Comparison of ENCODE assay signal across 1 cellular context in genomic region chr3:30319713-30320112, GRCh38.
TF ChIP-seq lines count a peak whose summit lies in the region.

No MANE protein-coding gene starts in this region.

TF ChIP-seq in HepG2, 621 proteins besides CTCF, POLR2A, EP300 and RAD21 (continued from another document and continues in another):
- TF ChIP-seq ZZZ3 (CRISPR knock-in tag; IDR thresholded peaks at IDR 0.05; ENCODE audit: borderline replicate concordance) (no peak), HOXA7 (CRISPR knock-in tag; IDR thresholded peaks at IDR 0.05) (no peak), ZNF75D (CRISPR knock-in tag; IDR thresholded peaks at IDR 0.05; ENCODE audit: borderline replicate concordance) (no peak), KDM6A (CRISPR knock-in tag; IDR thresholded peaks at IDR 0.05; ENCODE audit: low read depth) (no peak), ZNF280B (CRISPR knock-in tag; IDR thresholded peaks at IDR 0.05; ENCODE audit: borderline replicate concordance) (no peak), TARDBP (CRISPR knock-in tag; IDR thresholded peaks at IDR 0.05) (0 out of 2 replicates have a peak, but pooled peaks have one; percentile 18), NCOA2 (CRISPR knock-in tag; IDR thresholded peaks at IDR 0.05) (0 out of 2 replicates have a peak, but pooled peaks have one; percentile 42), MYNN (CRISPR knock-in tag; IDR thresholded peaks at IDR 0.05; ENCODE audit: low read depth) (no peak), NR2F6 (IDR thresholded peaks at IDR 0.05) (no peak), NR2F6 (CRISPR knock-in tag; IDR thresholded peaks at IDR 0.05) (0 out of 2 replicates have a peak, but pooled peaks have one; percentile 21), HDAC6 (IDR thresholded peaks at IDR 0.05; ENCODE audit: low read depth, low read length) (no peak), PPARG (CRISPR knock-in tag; conservative IDR thresholded peaks at IDR 0.05) (0 out of 2 replicates have a peak, but pooled peaks have one; percentile 13), ZSCAN9 (CRISPR knock-in tag; IDR thresholded peaks at IDR 0.05; ENCODE audit: borderline replicate concordance) (0 out of 2 replicates have a peak, but pooled peaks have one; percentile 37), MEIS1 (CRISPR knock-in tag; IDR thresholded peaks at IDR 0.05; ENCODE audit: borderline replicate concordance) (no peak), TAF1 (CRISPR knock-in tag; IDR thresholded peaks at IDR 0.05) (no peak), AKAP8 (CRISPR knock-in tag; IDR thresholded peaks at IDR 0.05) (no peak), KLF11 (CRISPR knock-in tag; IDR thresholded peaks at IDR 0.05) (0 out of 2 replicates have a peak, but pooled peaks have one; percentile 31), PHF21A (CRISPR knock-in tag; IDR thresholded peaks at IDR 0.05) (no peak), STAG1 (CRISPR knock-in tag; IDR thresholded peaks at IDR 0.05) (peak; percentile 86), ZNF331 (CRISPR knock-in tag; IDR thresholded peaks at IDR 0.05) (peak; percentile 57; the same call in 1 of the 2 replicates), ELF1 (CRISPR knock-in tag; IDR thresholded peaks at IDR 0.05) (no peak), TOPORS (CRISPR knock-in tag; IDR thresholded peaks at IDR 0.05) (no peak), ZNF749 (CRISPR knock-in tag; IDR thresholded peaks at IDR 0.05; ENCODE audit: borderline replicate concordance) (no peak), ZNF576 (CRISPR knock-in tag; IDR thresholded peaks at IDR 0.05) (no peak), CCDC6 (CRISPR knock-in tag; IDR thresholded peaks at IDR 0.05) (0 out of 2 replicates have a peak, but pooled peaks have one; percentile 47), RXRA (CRISPR knock-in tag; IDR thresholded peaks at IDR 0.05) (no peak; the same call in 1 of the 2 replicates), SRSF9 (IDR thresholded peaks at IDR 0.05; ENCODE audit: borderline replicate concordance, insufficient read depth, low read depth, low read length, poor library complexity, severe bottlenecking) (no peak), FOSL2 (CRISPR knock-in tag; IDR thresholded peaks at IDR 0.05) (peak; percentile 71), ZNF619 (CRISPR knock-in tag; IDR thresholded peaks at IDR 0.05) (no peak), GPN1 (CRISPR knock-in tag; IDR thresholded peaks at IDR 0.05; ENCODE audit: borderline replicate concordance) (no peak), ZNF430 (CRISPR knock-in tag; IDR thresholded peaks at IDR 0.05) (no peak), REXO4 (CRISPR knock-in tag; IDR thresholded peaks at IDR 0.05; ENCODE audit: borderline replicate concordance) (no peak), ZSCAN12 (CRISPR knock-in tag; IDR thresholded peaks at IDR 0.05) (no peak), CCAR2 (optimal IDR thresholded peaks at IDR 0.05; ENCODE audit: low read depth, low read length) (no peak), THAP11 (CRISPR knock-in tag; IDR thresholded peaks at IDR 0.05) (peak; percentile 43), RELA (CRISPR knock-in tag; IDR thresholded peaks at IDR 0.05) (no peak), CENPT (CRISPR knock-in tag; IDR thresholded peaks at IDR 0.05; ENCODE audit: low read depth) (no peak), GATAD2A (CRISPR knock-in tag; IDR thresholded peaks at IDR 0.05) (peak; percentile 76; the same call in 1 of the 2 replicates), ZNF589 (CRISPR knock-in tag; conservative IDR thresholded peaks at IDR 0.05) (no peak), ZNF644 (CRISPR knock-in tag; IDR thresholded peaks at IDR 0.05; ENCODE audit: low read depth) (peak; percentile 75), ZBTB1 (CRISPR knock-in tag; IDR thresholded peaks at IDR 0.05; ENCODE audit: borderline replicate concordance) (no peak), KDM2A (CRISPR knock-in tag; IDR thresholded peaks at IDR 0.05; ENCODE audit: borderline replicate concordance, low read depth) (no peak), KLF6 (CRISPR knock-in tag; IDR thresholded peaks at IDR 0.05) (no peak)
- TF ChIP-seq, protein P1, sequence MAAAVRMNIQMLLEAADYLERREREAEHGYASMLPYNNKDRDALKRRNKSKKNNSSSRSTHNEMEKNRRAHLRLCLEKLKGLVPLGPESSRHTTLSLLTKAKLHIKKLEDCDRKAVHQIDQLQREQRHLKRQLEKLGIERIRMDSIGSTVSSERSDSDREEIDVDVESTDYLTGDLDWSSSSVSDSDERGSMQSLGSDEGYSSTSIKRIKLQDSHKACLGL (CRISPR knock-in tag; IDR thresholded peaks at IDR 0.05), result no peak
- TF ChIP-seq, protein P2, sequence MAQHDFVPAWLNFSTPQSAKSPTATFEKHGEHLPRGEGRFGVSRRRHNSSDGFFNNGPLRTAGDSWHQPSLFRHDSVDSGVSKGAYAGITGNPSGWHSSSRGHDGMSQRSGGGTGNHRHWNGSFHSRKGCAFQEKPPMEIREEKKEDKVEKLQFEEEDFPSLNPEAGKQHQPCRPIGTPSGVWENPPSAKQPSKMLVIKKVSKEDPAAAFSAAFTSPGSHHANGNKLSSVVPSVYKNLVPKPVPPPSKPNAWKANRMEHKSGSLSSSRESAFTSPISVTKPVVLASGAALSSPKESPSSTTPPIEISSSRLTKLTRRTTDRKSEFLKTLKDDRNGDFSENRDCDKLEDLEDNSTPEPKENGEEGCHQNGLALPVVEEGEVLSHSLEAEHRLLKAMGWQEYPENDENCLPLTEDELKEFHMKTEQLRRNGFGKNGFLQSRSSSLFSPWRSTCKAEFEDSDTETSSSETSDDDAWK (CRISPR knock-in tag; IDR thresholded peaks at IDR 0.05), result no peak
- TF ChIP-seq, protein P3, sequence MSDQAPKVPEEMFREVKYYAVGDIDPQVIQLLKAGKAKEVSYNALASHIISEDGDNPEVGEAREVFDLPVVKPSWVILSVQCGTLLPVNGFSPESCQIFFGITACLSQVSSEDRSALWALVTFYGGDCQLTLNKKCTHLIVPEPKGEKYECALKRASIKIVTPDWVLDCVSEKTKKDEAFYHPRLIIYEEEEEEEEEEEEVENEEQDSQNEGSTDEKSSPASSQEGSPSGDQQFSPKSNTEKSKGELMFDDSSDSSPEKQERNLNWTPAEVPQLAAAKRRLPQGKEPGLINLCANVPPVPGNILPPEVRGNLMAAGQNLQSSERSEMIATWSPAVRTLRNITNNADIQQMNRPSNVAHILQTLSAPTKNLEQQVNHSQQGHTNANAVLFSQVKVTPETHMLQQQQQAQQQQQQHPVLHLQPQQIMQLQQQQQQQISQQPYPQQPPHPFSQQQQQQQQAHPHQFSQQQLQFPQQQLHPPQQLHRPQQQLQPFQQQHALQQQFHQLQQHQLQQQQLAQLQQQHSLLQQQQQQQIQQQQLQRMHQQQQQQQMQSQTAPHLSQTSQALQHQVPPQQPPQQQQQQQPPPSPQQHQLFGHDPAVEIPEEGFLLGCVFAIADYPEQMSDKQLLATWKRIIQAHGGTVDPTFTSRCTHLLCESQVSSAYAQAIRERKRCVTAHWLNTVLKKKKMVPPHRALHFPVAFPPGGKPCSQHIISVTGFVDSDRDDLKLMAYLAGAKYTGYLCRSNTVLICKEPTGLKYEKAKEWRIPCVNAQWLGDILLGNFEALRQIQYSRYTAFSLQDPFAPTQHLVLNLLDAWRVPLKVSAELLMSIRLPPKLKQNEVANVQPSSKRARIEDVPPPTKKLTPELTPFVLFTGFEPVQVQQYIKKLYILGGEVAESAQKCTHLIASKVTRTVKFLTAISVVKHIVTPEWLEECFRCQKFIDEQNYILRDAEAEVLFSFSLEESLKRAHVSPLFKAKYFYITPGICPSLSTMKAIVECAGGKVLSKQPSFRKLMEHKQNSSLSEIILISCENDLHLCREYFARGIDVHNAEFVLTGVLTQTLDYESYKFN (CRISPR knock-in tag; conservative IDR thresholded peaks at IDR 0.05), result no peak
- TF ChIP-seq, protein P4, sequence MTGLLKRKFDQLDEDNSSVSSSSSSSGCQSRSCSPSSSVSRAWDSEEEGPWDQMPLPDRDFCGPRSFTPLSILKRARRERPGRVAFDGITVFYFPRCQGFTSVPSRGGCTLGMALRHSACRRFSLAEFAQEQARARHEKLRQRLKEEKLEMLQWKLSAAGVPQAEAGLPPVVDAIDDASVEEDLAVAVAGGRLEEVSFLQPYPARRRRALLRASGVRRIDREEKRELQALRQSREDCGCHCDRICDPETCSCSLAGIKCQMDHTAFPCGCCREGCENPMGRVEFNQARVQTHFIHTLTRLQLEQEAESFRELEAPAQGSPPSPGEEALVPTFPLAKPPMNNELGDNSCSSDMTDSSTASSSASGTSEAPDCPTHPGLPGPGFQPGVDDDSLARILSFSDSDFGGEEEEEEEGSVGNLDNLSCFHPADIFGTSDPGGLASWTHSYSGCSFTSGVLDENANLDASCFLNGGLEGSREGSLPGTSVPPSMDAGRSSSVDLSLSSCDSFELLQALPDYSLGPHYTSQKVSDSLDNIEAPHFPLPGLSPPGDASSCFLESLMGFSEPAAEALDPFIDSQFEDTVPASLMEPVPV (CRISPR knock-in tag; IDR thresholded peaks at IDR 0.05), result no peak
- TF ChIP-seq, protein P5, sequence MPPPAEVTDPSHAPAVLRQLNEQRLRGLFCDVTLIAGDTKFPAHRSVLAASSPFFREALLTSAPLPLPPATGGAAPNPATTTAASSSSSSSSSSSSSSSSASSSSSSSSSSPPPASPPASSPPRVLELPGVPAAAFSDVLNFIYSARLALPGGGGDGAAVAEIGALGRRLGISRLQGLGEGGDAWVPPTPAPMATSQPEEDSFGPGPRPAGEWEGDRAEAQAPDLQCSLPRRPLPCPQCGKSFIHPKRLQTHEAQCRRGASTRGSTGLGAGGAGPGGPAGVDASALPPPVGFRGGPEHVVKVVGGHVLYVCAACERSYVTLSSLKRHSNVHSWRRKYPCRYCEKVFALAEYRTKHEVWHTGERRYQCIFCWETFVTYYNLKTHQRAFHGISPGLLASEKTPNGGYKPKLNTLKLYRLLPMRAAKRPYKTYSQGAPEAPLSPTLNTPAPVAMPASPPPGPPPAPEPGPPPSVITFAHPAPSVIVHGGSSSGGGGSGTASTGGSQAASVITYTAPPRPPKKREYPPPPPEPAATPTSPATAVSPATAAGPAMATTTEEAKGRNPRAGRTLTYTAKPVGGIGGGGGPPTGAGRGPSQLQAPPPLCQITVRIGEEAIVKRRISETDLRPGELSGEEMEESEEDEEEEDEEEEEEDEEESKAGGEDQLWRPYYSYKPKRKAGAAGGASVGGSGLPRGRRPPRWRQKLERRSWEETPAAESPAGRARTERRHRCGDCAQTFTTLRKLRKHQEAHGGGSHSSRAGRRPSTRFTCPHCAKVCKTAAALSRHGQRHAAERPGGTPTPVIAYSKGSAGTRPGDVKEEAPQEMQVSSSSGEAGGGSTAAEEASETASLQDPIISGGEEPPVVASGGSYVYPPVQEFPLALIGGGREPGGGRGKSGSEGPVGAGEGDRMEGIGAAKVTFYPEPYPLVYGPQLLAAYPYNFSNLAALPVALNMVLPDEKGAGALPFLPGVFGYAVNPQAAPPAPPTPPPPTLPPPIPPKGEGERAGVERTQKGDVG (CRISPR knock-in tag; IDR thresholded peaks at IDR 0.05; ENCODE audit: borderline replicate concordance), result no peak
- TF ChIP-seq, protein P6, sequence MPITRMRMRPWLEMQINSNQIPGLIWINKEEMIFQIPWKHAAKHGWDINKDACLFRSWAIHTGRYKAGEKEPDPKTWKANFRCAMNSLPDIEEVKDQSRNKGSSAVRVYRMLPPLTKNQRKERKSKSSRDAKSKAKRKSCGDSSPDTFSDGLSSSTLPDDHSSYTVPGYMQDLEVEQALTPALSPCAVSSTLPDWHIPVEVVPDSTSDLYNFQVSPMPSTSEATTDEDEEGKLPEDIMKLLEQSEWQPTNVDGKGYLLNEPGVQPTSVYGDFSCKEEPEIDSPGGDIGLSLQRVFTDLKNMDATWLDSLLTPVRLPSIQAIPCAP (CRISPR knock-in tag; IDR thresholded peaks at IDR 0.05; ENCODE audit: low read depth), result no peak
- TF ChIP-seq, protein P7, sequence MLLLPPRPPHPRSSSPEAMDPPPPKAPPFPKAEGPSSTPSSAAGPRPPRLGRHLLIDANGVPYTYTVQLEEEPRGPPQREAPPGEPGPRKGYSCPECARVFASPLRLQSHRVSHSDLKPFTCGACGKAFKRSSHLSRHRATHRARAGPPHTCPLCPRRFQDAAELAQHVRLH (CRISPR knock-in tag; IDR thresholded peaks at IDR 0.05; ENCODE audit: borderline replicate concordance, low read depth), result 0 out of 2 replicates have a peak, but pooled peaks have one; percentile 37
- TF ChIP-seq, protein P8, sequence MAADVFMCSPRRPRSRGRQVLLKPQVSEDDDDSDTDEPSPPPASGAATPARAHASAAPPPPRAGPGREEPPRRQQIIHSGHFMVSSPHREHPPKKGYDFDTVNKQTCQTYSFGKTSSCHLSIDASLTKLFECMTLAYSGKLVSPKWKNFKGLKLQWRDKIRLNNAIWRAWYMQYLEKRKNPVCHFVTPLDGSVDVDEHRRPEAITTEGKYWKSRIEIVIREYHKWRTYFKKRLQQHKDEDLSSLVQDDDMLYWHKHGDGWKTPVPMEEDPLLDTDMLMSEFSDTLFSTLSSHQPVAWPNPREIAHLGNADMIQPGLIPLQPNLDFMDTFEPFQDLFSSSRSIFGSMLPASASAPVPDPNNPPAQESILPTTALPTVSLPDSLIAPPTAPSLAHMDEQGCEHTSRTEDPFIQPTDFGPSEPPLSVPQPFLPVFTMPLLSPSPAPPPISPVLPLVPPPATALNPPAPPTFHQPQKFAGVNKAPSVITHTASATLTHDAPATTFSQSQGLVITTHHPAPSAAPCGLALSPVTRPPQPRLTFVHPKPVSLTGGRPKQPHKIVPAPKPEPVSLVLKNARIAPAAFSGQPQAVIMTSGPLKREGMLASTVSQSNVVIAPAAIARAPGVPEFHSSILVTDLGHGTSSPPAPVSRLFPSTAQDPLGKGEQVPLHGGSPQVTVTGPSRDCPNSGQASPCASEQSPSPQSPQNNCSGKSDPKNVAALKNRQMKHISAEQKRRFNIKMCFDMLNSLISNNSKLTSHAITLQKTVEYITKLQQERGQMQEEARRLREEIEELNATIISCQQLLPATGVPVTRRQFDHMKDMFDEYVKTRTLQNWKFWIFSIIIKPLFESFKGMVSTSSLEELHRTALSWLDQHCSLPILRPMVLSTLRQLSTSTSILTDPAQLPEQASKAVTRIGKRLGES (CRISPR knock-in tag; IDR thresholded peaks at IDR 0.05; ENCODE audit: borderline replicate concordance), result no peak
- TF ChIP-seq, protein P9, sequence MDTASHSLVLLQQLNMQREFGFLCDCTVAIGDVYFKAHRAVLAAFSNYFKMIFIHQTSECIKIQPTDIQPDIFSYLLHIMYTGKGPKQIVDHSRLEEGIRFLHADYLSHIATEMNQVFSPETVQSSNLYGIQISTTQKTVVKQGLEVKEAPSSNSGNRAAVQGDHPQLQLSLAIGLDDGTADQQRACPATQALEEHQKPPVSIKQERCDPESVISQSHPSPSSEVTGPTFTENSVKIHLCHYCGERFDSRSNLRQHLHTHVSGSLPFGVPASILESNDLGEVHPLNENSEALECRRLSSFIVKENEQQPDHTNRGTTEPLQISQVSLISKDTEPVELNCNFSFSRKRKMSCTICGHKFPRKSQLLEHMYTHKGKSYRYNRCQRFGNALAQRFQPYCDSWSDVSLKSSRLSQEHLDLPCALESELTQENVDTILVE (CRISPR knock-in tag; IDR thresholded peaks at IDR 0.05), result 0 out of 2 replicates have a peak, but pooled peaks have one; percentile 32
